ENCODE assay signal across 9 cellular contexts in genomic region chr15:78069052-78069414, GRCh38. TPM values are rescaled to one million over a fixed set of nuclear protein-coding genes. Genes with fewer than 3 reads are reported as not detected.
A peak's percentile ranks its signal among the peaks of the same experiment; 100 is the strongest.
DNase-seq lines count a peak whose midpoint lies in the region; ATAC-seq and TF ChIP-seq lines count a peak whose summit lies in the region.
"Had no signal": no experiment of that assay in that cellular context is flagged by ENCODE, and none has a peak within 500 bp of the region (broad histone marks: within the 10 kb centered on the region; RNA-seq: fewer than 3 reads in every experiment).

No MANE protein-coding gene starts in this region.

- DNase-seq in GM06990 (ENCODE audit: extremely low read depth, insufficient read length), result no peak
- no peak for DNase-seq in ascending aorta (ENCODE audit: low spot score in 2 of 2)
- DNase-seq in pulmonary artery endothelial cell (ENCODE audit: low read depth, low spot score), result peak; percentile 39
- DNase-seq in NCI-H226, result no peak
- DNase-seq in NCI-H1105 treated with DMSO at 0.1 percent for 48 hours (lab: John Stamatoyannopoulos, UW), result no peak
- no peak for DNase-seq in mucosa of gallbladder (ENCODE audit: low spot score)
- DNase-seq in stimulated activated naive CD4-positive, alpha-beta T cell (lab: John Stamatoyannopoulos, UW), result no peak

- ATAC-seq in HG02610 (IDR thresholded peaks at IDR 0.05; ENCODE audit: unreplicated experiment), result peak; percentile 8

- intact Hi-C loops in ascending aorta (cut with DNase I), result no loop called here

- peak overlapping the region; percentile 65 to 71 for H3K27ac ChIP-seq in ascending aorta

- H3K36me3 ChIP-seq in GM06990 (ENCODE audit: control insufficient read depth, insufficient read depth, low read length) (no peaks in the 10 kb centered on the region), ascending aorta (no peaks in the 10 kb centered on the region)

- H3K27me3 ChIP-seq in GM06990 (replicated peaks; ENCODE audit: control insufficient read depth, insufficient read depth, low read length) (no peaks in the 10 kb centered on the region), ascending aorta (no peaks in the 10 kb centered on the region)

- H3K4me1 ChIP-seq in ascending aorta, result peaks cover 38 to 85% of the 10 kb centered on the region in 2 donors

- TF ChIP-seq CTCF in GM06990 (IDR thresholded peaks at IDR 0.05; ENCODE audit: insufficient read depth, low read length, poor library complexity, severe bottlenecking) (peak; percentile 35), ascending aorta (IDR thresholded peaks at IDR 0.05) (no peak)

- no peak overlapping the region for H3K4me3 ChIP-seq in GM06990 (replicated peaks; ENCODE audit: low read depth, low read length)
- H3K4me3 ChIP-seq in ascending aorta, result no peak overlapping the region

- H3K9me3 ChIP-seq in ascending aorta, result no peaks in the 10 kb centered on the region

RNA-seq across cellular contexts. Expression of gene TBC1D2B, which starts 8.5 kb away (rescaled TPM):
- total RNA-seq in ascending aorta (63.3 TPM), pulmonary artery endothelial cell (25.7 and 30.9 TPM in 2 replicates), mucosa of gallbladder (75.5 TPM)

RNA-seq across cellular contexts. Expression of gene SH2D7, which starts 23.3 kb away (rescaled TPM):
- not detected for total RNA-seq in ascending aorta
- total RNA-seq in pulmonary artery endothelial cell, result not detected in 2 replicates
- total RNA-seq in mucosa of gallbladder, result 2.3 TPM
- total RNA-seq: glomerular endothelial cell had no signal
